In the genomic region with DNA sequence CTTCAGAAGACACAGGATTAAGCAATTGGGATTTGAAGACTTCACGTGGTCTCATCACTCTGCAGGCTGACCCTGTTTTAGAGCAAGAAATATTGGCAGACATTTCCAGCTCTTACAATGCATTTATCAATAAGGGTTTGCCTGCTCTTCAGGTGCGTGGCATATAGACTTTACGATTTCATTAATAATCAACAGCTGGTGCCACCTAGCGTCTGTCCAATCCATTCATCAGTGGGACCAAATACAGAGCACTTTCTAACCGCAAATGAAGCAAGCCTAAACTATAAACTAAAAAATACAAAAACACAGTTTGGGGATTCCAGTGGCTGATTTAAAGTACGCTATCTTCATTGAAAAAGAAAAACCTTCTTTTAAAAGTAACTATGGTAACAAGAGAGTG, we compare ENCODE assay signal across 9 cellular contexts.
DNase-seq lines count a peak whose midpoint lies in the region; ATAC-seq and TF ChIP-seq lines count a peak whose summit lies in the region.
"Had no signal": no experiment of that assay in that cellular context is flagged by ENCODE, and none has a peak within 500 bp of the region (broad histone marks: within the 10 kb centered on the region; RNA-seq: fewer than 3 reads in every experiment).

No MANE protein-coding gene starts in this region.

- H3K27me3 Mint-ChIP-seq in activated T-cell treated with anti-CD3 and anti-CD28 coated beads, Interleukin-2, amount 50 U/mL, for 4 hours (ENCODE audit: low read depth): no peaks in the 10 kb centered on the region
- H3K27me3 Mint-ChIP-seq in activated T-cell treated with anti-CD3 and anti-CD28 coated beads, Interleukin-2, amount 50 U/mL, for 72 hours (ENCODE audit: low read depth): no peaks in the 10 kb centered on the region
- H3K27me3 Mint-ChIP-seq in immature natural killer cell (ENCODE audit: low read depth in 3 of 3): no peaks in the 10 kb centered on the region
- H3K27me3 Mint-ChIP-seq: activated naive CD8-positive, alpha-beta T cell had no signal

- H3K36me3 ChIP-seq in skeletal muscle satellite cell (ENCODE audit: insufficient read depth, low read length): no peaks in the 10 kb centered on the region

- peaks cover 2% of the 10 kb centered on the region for H3K4me1 ChIP-seq in skeletal muscle satellite cell (ENCODE audit: control insufficient read depth, insufficient read depth, low read length)

- peak overlapping the region; percentile 44 for H3K9ac ChIP-seq in skeletal muscle satellite cell (ENCODE audit: low read depth, low read length)

- no peak for ATAC-seq in activated T-cell treated with anti-CD3 and anti-CD28 coated beads, Interleukin-2, amount 50 U/mL, for 4 hours
- ATAC-seq in activated T-cell treated with anti-CD3 and anti-CD28 coated beads, Interleukin-2, amount 50 U/mL, for 72 hours (replicated peaks in 1 of 2): no peak

- peak overlapping the region; percentile 52 for H3K4me2 ChIP-seq in skeletal muscle satellite cell (ENCODE audit: low read length)

- H3K27ac Mint-ChIP-seq in activated T-cell treated with anti-CD3 and anti-CD28 coated beads, Interleukin-2, amount 50 U/mL, for 72 hours: no peak overlapping the region
- no peak overlapping the region for H3K27ac Mint-ChIP-seq in immature natural killer cell
- H3K27ac Mint-ChIP-seq: activated naive CD8-positive, alpha-beta T cell had no signal

- H3K9me3 ChIP-seq in skeletal muscle satellite cell (replicated peaks; ENCODE audit: low read length): no peaks in the 10 kb centered on the region

- H3K4me3 Mint-ChIP-seq in activated T-cell treated with anti-CD3 and anti-CD28 coated beads, Interleukin-2, amount 50 U/mL, for 4 hours: no peak overlapping the region
- H3K4me3 Mint-ChIP-seq in activated T-cell treated with anti-CD3 and anti-CD28 coated beads, Interleukin-2, amount 50 U/mL, for 72 hours: no peak overlapping the region
- H3K4me3 Mint-ChIP-seq in immature natural killer cell: no peak overlapping the region
- H3K4me3 Mint-ChIP-seq: activated naive CD8-positive, alpha-beta T cell had no signal

- no peaks in the 10 kb centered on the region for H3K36me3 Mint-ChIP-seq in activated T-cell treated with anti-CD3 and anti-CD28 coated beads, Interleukin-2, amount 50 U/mL, for 4 hours (ENCODE audit: insufficient read depth)
- no peaks in the 10 kb centered on the region for H3K36me3 Mint-ChIP-seq in activated T-cell treated with anti-CD3 and anti-CD28 coated beads, Interleukin-2, amount 50 U/mL, for 72 hours (ENCODE audit: insufficient read depth in 2 of 2)
- no peaks in the 10 kb centered on the region for H3K36me3 Mint-ChIP-seq in immature natural killer cell
- H3K36me3 Mint-ChIP-seq: activated naive CD8-positive, alpha-beta T cell had no signal

- no peaks in the 10 kb centered on the region for H3K4me1 Mint-ChIP-seq in activated T-cell treated with anti-CD3 and anti-CD28 coated beads, Interleukin-2, amount 50 U/mL, for 4 hours (ENCODE audit: low read depth)
- H3K4me1 Mint-ChIP-seq in activated T-cell treated with anti-CD3 and anti-CD28 coated beads, Interleukin-2, amount 50 U/mL, for 72 hours (ENCODE audit: low read depth): no peaks in the 10 kb centered on the region
- H3K4me1 Mint-ChIP-seq in immature natural killer cell: no peaks in the 10 kb centered on the region

- peak; percentile 51 for TF ChIP-seq CTCF in fibroblast of mammary gland (conservative IDR thresholded peaks at IDR 0.05; ENCODE audit: control insufficient read depth, insufficient read depth, low read depth, low read length)

- DNase-seq in NCI-H1092 treated with DMSO at 0.1 percent for 48 hours (lab: John Stamatoyannopoulos, UW): peak; percentile 4
- no peak for DNase-seq in NCI-H1092 (lab: John Stamatoyannopoulos, UW)
- peak; percentile 1 for DNase-seq in NCI-H748 treated with DMSO at 0.1 percent for 48 hours (lab: John Stamatoyannopoulos, UW)
- peak; percentile 29 for DNase-seq in fibroblast of mammary gland (ENCODE audit: low read depth)
- DNase-seq in activated T-cell treated with anti-CD3 and anti-CD28 coated beads, Interleukin-2, amount 50 U/mL, for 4 hours: no peak
- DNase-seq in activated T-cell treated with anti-CD3 and anti-CD28 coated beads, Interleukin-2, amount 50 U/mL, for 72 hours: no peak
- DNase-seq in immature natural killer cell: no peak

- no peaks in the 10 kb centered on the region for H3K27me3 ChIP-seq in skeletal muscle satellite cell (ENCODE audit: control insufficient read depth, insufficient read depth, low read length)

- H3K4me3 ChIP-seq in fibroblast of mammary gland (ENCODE audit: control insufficient read depth, low read depth, low read length): no peak overlapping the region
- no peak overlapping the region for H3K4me3 ChIP-seq in skeletal muscle satellite cell (ENCODE audit: low read length)

- no peaks in the 10 kb centered on the region for H3K9me3 Mint-ChIP-seq in activated T-cell treated with anti-CD3 and anti-CD28 coated beads, Interleukin-2, amount 50 U/mL, for 4 hours
- no peaks in the 10 kb centered on the region for H3K9me3 Mint-ChIP-seq in activated T-cell treated with anti-CD3 and anti-CD28 coated beads, Interleukin-2, amount 50 U/mL, for 72 hours
- peaks cover 0 to 7% (median 1%) of the 10 kb centered on the region in 6 donors for H3K9me3 Mint-ChIP-seq in immature natural killer cell

Comparison
In these comparisons a context has a peak if more than half of its experiments do, and no peak if none do; other contexts are left out.
1. DNase-seq: peak in NCI-H1092 treated with DMSO at 0.1 percent for 48 hours (single experiment), NCI-H748 treated with DMSO at 0.1 percent for 48 hours (single experiment) and fibroblast of mammary gland (single experiment); none in NCI-H1092 (single experiment), activated T-cell treated with anti-CD3 and anti-CD28 coated beads, Interleukin-2, amount 50 U/mL, for 4 hours (single experiment), activated T-cell treated with anti-CD3 and anti-CD28 coated beads, Interleukin-2, amount 50 U/mL, for 72 hours (0 of 2) and immature natural killer cell (0 of 3).